Comparison of ENCODE assay signal across 1 cellular context in the genomic region with DNA sequence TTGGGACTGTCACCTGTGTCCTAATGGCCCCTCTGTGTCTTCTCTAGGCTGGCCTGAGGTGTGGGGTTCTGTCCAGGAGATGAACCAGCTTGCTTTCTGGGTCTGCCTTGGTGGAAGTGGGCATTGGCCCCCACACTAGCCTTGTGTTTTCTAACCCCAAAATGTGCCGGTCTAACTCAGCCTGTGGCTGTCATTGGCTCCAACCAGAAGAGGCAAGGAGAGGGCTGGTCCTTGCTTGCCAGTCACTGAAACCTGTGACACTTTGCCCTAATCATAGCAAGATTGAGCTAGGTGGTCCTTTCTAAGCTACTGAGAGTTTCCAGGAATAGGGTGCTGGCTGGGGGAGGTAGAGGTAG.
TF ChIP-seq lines count a peak whose summit lies in the region.

No MANE protein-coding gene starts in this region.

TF ChIP-seq in HEK293T, 16 proteins besides CTCF, POLR2A, EP300 and RAD21 (continued from another document):
- no peak for TF ChIP-seq NFRKB (IDR thresholded peaks at IDR 0.05)
- no peak for TF ChIP-seq HDGF (IDR thresholded peaks at IDR 0.05; ENCODE audit: borderline replicate concordance)
- no peak for TF ChIP-seq ARNT (IDR thresholded peaks at IDR 0.05)
